Comparison of ENCODE assay signal across 1 cellular context in genomic region chrX:68921937-68922456, GRCh38.
TF ChIP-seq lines count a peak whose summit lies in the region.

No MANE protein-coding gene starts in this region.

TF ChIP-seq in HepG2, 621 proteins besides CTCF, POLR2A, EP300 and RAD21:
- no peak for TF ChIP-seq ZBED4 (CRISPR knock-in tag; IDR thresholded peaks at IDR 0.05; ENCODE audit: borderline replicate concordance)
- TF ChIP-seq ZNF564 (CRISPR knock-in tag; IDR thresholded peaks at IDR 0.05): no peak
- no peak for TF ChIP-seq ZBTB25 (CRISPR knock-in tag; IDR thresholded peaks at IDR 0.05)
- TF ChIP-seq ZBTB2 (CRISPR knock-in tag; IDR thresholded peaks at IDR 0.05; ENCODE audit: low read depth): no peak
TF ChIP-seq in HepG2: peak in this region for 0.
